Comparison of ENCODE assay signal across 21 cellular contexts in the genomic region with DNA sequence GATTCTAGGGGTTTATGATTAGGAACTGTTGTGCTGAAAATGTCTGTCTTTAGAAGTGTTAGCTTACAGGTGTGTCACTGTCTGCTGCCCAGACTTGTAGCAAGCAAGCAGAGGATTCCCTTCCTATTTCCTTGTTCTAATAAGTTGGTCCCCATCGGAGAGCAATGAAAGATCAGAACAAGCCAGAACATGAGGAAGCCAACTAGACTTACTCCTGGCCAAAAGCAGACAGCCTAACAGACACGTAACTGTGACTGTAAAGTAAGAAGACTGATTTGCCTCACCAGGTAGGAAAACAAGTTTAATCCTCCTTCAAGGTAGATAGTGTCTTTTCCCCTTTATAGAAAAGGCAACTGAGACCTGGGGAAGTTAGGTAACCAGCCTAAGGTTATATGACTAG. TPM values are rescaled to one million over a fixed set of nuclear protein-coding genes. Genes with fewer than 3 reads are reported as not detected.
DNase-seq lines count a peak whose midpoint lies in the region; ATAC-seq, FAIRE-seq and TF ChIP-seq lines count a peak whose summit lies in the region.
"Had no signal": no experiment of that assay in that cellular context is flagged by ENCODE, and none has a peak within 500 bp of the region (broad histone marks: within the 10 kb centered on the region; RNA-seq: fewer than 3 reads in every experiment).

No MANE protein-coding gene starts in this region.

- DNase-seq in NCI-H69 (lab: John Stamatoyannopoulos, UW), result peak; percentile 2
- DNase-seq in endothelial cell (ENCODE audit: low spot score), result no peak
- peak; percentile 25 to 39 for DNase-seq in lower leg skin (ENCODE audit: low spot score in 2 of 2)
- DNase-seq in effector memory CD4-positive, alpha-beta T cell, result no peak
- DNase-seq in SIG-M5 treated with dmso at 0.1 percent for 504 hours (lab: John Stamatoyannopoulos, UW; ENCODE audit: unreplicated experiment), result no peak
- DNase-seq in urothelium cell line (ENCODE audit: low spot score), result no peak
- DNase-seq: 8988T, Calu3, DMS79, GOT3, KBM-7, NCI-H1092 treated with DMSO at 0.1 percent for 48 hours, NCI-H1694, NCI-H2171 treated with DMSO at 0.1 percent for 48 hours, NCI-H510A treated with DMSO at 0.1 percent for 48 hours, OCI-M1 had no signal

- no peak for ATAC-seq in GM19397 (IDR thresholded peaks at IDR 0.05; ENCODE audit: unreplicated experiment)

- TF ChIP-seq CTCF in C4-2B (conservative IDR thresholded peaks at IDR 0.05) (no peak), endothelial cell (IDR thresholded peaks at IDR 0.05; ENCODE audit: unreplicated experiment) (no peak), lower leg skin (IDR thresholded peaks at IDR 0.05) (no peak)

- peak overlapping the region; percentile 57 for H3K27ac Mint-ChIP-seq in endothelial cell (ENCODE audit: unreplicated experiment)

- TF ChIP-seq POLR2A in lower leg skin (IDR thresholded peaks at IDR 0.05), result no peak

- intact Hi-C loops in lower leg skin (cut with DNase I; ENCODE audit: low total_unique reads), result no loop called here

- FAIRE-seq in urothelium cell line (lab: Jason Lieb, UNC), result no peak
- FAIRE-seq: GM12892 had no signal

- no peaks in the 10 kb centered on the region for H3K27me3 Mint-ChIP-seq in endothelial cell (ENCODE audit: unreplicated experiment)

- H3K4me3 Mint-ChIP-seq in endothelial cell (ENCODE audit: unreplicated experiment), result no peak overlapping the region

- H3K9me3 ChIP-seq in effector memory CD4-positive, alpha-beta T cell (ENCODE audit: control insufficient read depth, low read length), result no peaks in the 10 kb centered on the region
- H3K9me3 ChIP-seq: BLaER1 had no signal

- H3K36me3 ChIP-seq in effector memory CD4-positive, alpha-beta T cell (ENCODE audit: control insufficient read depth, insufficient read depth, low read length), result peaks cover 4% of the 10 kb centered on the region

- H3K36me3 Mint-ChIP-seq in endothelial cell (ENCODE audit: low read depth, unreplicated experiment), result no peaks in the 10 kb centered on the region

- WGBS in lower leg skin, 2 donors, result 38 to 46% methylated on average over 2 of the region's 2 CpGs

- H3K4me1 ChIP-seq in effector memory CD4-positive, alpha-beta T cell (ENCODE audit: control insufficient read depth, insufficient read depth, low read length, poor library complexity, severe bottlenecking), result no peaks in the 10 kb centered on the region

- no peaks in the 10 kb centered on the region for H3K27me3 ChIP-seq in effector memory CD4-positive, alpha-beta T cell (replicated peaks; ENCODE audit: control insufficient read depth, insufficient read depth, low read length, poor library complexity, severe bottlenecking)
- H3K27me3 ChIP-seq: BLaER1 had no signal

- peaks cover 26% of the 10 kb centered on the region for H3K4me1 Mint-ChIP-seq in endothelial cell (ENCODE audit: unreplicated experiment)

- peak overlapping the region; percentile 43 for H3K27ac ChIP-seq in C4-2B
- no peak overlapping the region for H3K27ac ChIP-seq in effector memory CD4-positive, alpha-beta T cell (ENCODE audit: insufficient read depth, low read length, poor library complexity, severe bottlenecking)
- H3K27ac ChIP-seq: BLaER1, HL-60 had no signal

- H3K4me3 ChIP-seq in lower leg skin (ENCODE audit: low read depth, poor library complexity, severe bottlenecking), result no peak overlapping the region
- H3K4me3 ChIP-seq in effector memory CD4-positive, alpha-beta T cell (ENCODE audit: insufficient read depth, low read depth, low read length, poor library complexity, severe bottlenecking), result no peak overlapping the region
- H3K4me3 ChIP-seq: BLaER1 had no signal

- H3K9me3 Mint-ChIP-seq in endothelial cell (ENCODE audit: unreplicated experiment), result no peaks in the 10 kb centered on the region

RNA-seq across cellular contexts. Expression of a gene that starts 12.5 kb away (rescaled TPM):
- total RNA-seq in endothelial cell (ENCODE audit: unreplicated experiment) (167 TPM), lower leg skin (100 to 1,000 TPM; 130 to 280 (median 214) TPM)

RNA-seq across cellular contexts. Expression of a gene that starts 13.9 kb away (rescaled TPM):
- total RNA-seq in endothelial cell (ENCODE audit: unreplicated experiment) (14.0 TPM), lower leg skin (10 to 100 TPM; 15.8 to 18.2 (median 17.0) TPM)

Comparison
In these comparisons a context has a peak if more than half of its experiments do, and no peak if none do; other contexts are left out.
1. DNase-seq: peak in NCI-H69 (single experiment) and lower leg skin (2 of 2); none in endothelial cell (single experiment), effector memory CD4-positive, alpha-beta T cell (0 of 3), SIG-M5 treated with dmso at 0.1 percent for 504 hours (single experiment) and urothelium cell line (single experiment).